28 cellular contexts compared by ENCODE assay signal in genomic region chr11:117269856-117270255, GRCh38.
"Had no signal": no experiment of that assay in that cellular context is flagged by ENCODE, and none has a peak within 500 bp of the region (broad histone marks: within the 10 kb centered on the region; RNA-seq: fewer than 3 reads in every experiment).

No MANE protein-coding gene starts in this region.

- H3K4me1 ChIP-seq: left lung, lower lobe of right lung, right atrium auricular region, right lobe of liver, stomach, testis, thyroid gland, transverse colon, upper lobe of left lung, vagina had no signal

- DNase-seq: hypothalamus; immature natural killer cell; kidney; left colon; left lung; lower lobe of right lung; mammary epithelial cell; mesenchymal stem cell; naive B cell; natural killer cell; nephron progenitor cell; ovary; right lobe of liver; stimulated activated CD4-positive, alpha-beta T cell treated with anti-CD3 and anti-CD28 coated beads, Interleukin-1b, Interleukin-23, amount 100 ng/mL, for 48 hours; stimulated activated CD4-positive, alpha-beta T cell treated with anti-CD3 and anti-CD28 coated beads, Interleukin-2, amount 100 ng/mL, for 48 hours; stimulated activated CD4-positive, alpha-beta T cell treated with anti-CD3 and anti-CD28 coated beads, Interleukin-4, amount 100 ng/mL, for 4 hours; stimulated activated CD8-positive, alpha-beta memory T cell treated with anti-CD3 and anti-CD28 coated beads, Interleukin-4, amount 100 ng/mL, for 48 hours; stimulated activated naive CD8-positive, alpha-beta T cell treated with anti-CD3 and anti-CD28 coated beads, Interleukin-15, Interleukin-2, amounts not matched to agents 100 U/mL and 50 U/mL, for 24 hours; stomach; testis; thyroid gland; transverse colon; upper lobe of left lung had no signal

- H3K4me1 Mint-ChIP-seq: immature natural killer cell; nephron progenitor cell; stimulated activated memory B cell treated with anti-CD40 and anti-IgM and Interleukin-4, amounts not matched to agents 10 μg/mL and 1 μg/mL and 100 μg/mL, for 72 hours had no signal

- ATAC-seq: left colon; left lung; lower lobe of right lung; natural killer cell; right lobe of liver; stimulated activated memory B cell treated with anti-CD40 and anti-IgM and Interleukin-4, amounts not matched to agents 10 μg/mL and 1 μg/mL and 100 μg/mL, for 72 hours; stimulated activated naive CD8-positive, alpha-beta T cell treated with anti-CD3 and anti-CD28 coated beads, Interleukin-15, Interleukin-2, amounts not matched to agents 100 U/mL and 50 U/mL, for 24 hours had no signal

- H3K36me3 ChIP-seq: lower lobe of right lung, ovary, right lobe of liver had no signal

- H3K27me3 ChIP-seq: left lung, ovary, right atrium auricular region, right lobe of liver, stomach, testis, thyroid gland, transverse colon, upper lobe of left lung, vagina had no signal

- H3K9me3 ChIP-seq: left lung, lower lobe of right lung, ovary, right atrium auricular region, right lobe of liver, stomach, testis, thyroid gland, transverse colon, upper lobe of left lung, vagina had no signal

- H3K4me3 Mint-ChIP-seq: immature natural killer cell; naive B cell; natural killer cell; nephron progenitor cell; stimulated activated memory B cell treated with anti-CD40 and anti-IgM and Interleukin-4, amounts not matched to agents 10 μg/mL and 1 μg/mL and 100 μg/mL, for 72 hours had no signal

- H3K27ac Mint-ChIP-seq: immature natural killer cell; naive B cell; natural killer cell; nephron progenitor cell; progenitor cell of endocrine pancreas; stimulated activated memory B cell treated with anti-CD40 and anti-IgM and Interleukin-4, amounts not matched to agents 10 μg/mL and 1 μg/mL and 100 μg/mL, for 72 hours had no signal

- H3K27me3 Mint-ChIP-seq: naive B cell; progenitor cell of endocrine pancreas; stimulated activated memory B cell treated with anti-CD40 and anti-IgM and Interleukin-4, amounts not matched to agents 10 μg/mL and 1 μg/mL and 100 μg/mL, for 72 hours had no signal

- H3K4me3 ChIP-seq: left lung, lower lobe of right lung, ovary, right atrium auricular region, right lobe of liver, smooth muscle cell, stomach, testis, thyroid gland, transverse colon, upper lobe of left lung, vagina had no signal

- H3K9me3 Mint-ChIP-seq: immature natural killer cell; naive B cell; natural killer cell; stimulated activated memory B cell treated with anti-CD40 and anti-IgM and Interleukin-4, amounts not matched to agents 10 μg/mL and 1 μg/mL and 100 μg/mL, for 72 hours had no signal

- H3K27ac ChIP-seq: left lung, lower lobe of right lung, ovary, right atrium auricular region, right lobe of liver, stomach, testis, thyroid gland, transverse colon, upper lobe of left lung, vagina had no signal
